ENCODE assay signal across 1 cellular context in genomic region chr17:37481001-37481665, GRCh38.
A peak's percentile ranks its signal among the peaks of the same experiment; 100 is the strongest.
TF ChIP-seq lines count a peak whose summit lies in the region.

No MANE protein-coding gene starts in this region.

TF ChIP-seq in HEK293, 187 proteins besides CTCF, POLR2A, EP300 and RAD21 (continued from another document):
- TF ChIP-seq PRDM10 (tag by site-specific recombination; IDR thresholded peaks at IDR 0.05): 0 out of 2 replicates have a peak, but pooled peaks have one; percentile 12
- peak; percentile 62; the same call in 1 of the 2 replicates for TF ChIP-seq ZNF664 (tag by site-specific recombination; IDR thresholded peaks at IDR 0.05)
- no peak for TF ChIP-seq MZF1 (tag by site-specific recombination; IDR thresholded peaks at IDR 0.05; ENCODE audit: borderline replicate concordance)
TF ChIP-seq in HEK293: peak in this region for 6.
